22 cellular contexts compared by ENCODE assay signal in genomic region chr9:346114-346513, GRCh38.
A peak's percentile ranks its signal among the peaks of the same experiment; 100 is the strongest.
DNase-seq lines count a peak whose midpoint lies in the region; ATAC-seq and TF ChIP-seq lines count a peak whose summit lies in the region.
"Had no signal": no experiment of that assay in that cellular context is flagged by ENCODE, and none has a peak within 500 bp of the region (broad histone marks: within the 10 kb centered on the region; RNA-seq: fewer than 3 reads in every experiment).

No MANE protein-coding gene starts in this region.

- H3K9me3 Mint-ChIP-seq in glutamatergic neuron (ENCODE audit: unreplicated experiment) = no peaks in the 10 kb centered on the region
- H3K9me3 Mint-ChIP-seq: CD4-positive, alpha-beta memory T cell; naive thymus-derived CD4-positive, alpha-beta T cell had no signal

- H3K4me3 Mint-ChIP-seq in glutamatergic neuron (ENCODE audit: unreplicated experiment) = no peak overlapping the region
- H3K4me3 Mint-ChIP-seq: CD4-positive, alpha-beta memory T cell; naive thymus-derived CD4-positive, alpha-beta T cell had no signal

- POLR2A ChIA-PET in GM10248 (lab: Yijun Ruan, JAX) = no interaction called here

- H3K4me1 Mint-ChIP-seq in glutamatergic neuron (ENCODE audit: low read depth, unreplicated experiment) = peaks cover 13% of the 10 kb centered on the region

- no peak overlapping the region for H3K27ac Mint-ChIP-seq in glutamatergic neuron (ENCODE audit: unreplicated experiment)

- no peaks in the 10 kb centered on the region for H3K36me3 Mint-ChIP-seq in glutamatergic neuron (ENCODE audit: unreplicated experiment)

- CTCF ChIA-PET in GM10248 (lab: Yijun Ruan, JAX) = interaction anchor here (1.3 to 1.9 kb wide), 3 partner anchors 10 to 13 kb away, joined by 3 to 6 read pairs (median 6); no protein-coding TSS in a partner anchor

- DNase-seq in DMS 273 treated with DMSO at 0.1 percent for 48 hours (lab: John Stamatoyannopoulos, UW) (peak; percentile 6), NCI-H1694 (lab: John Stamatoyannopoulos, UW) (peak; percentile 37), glutamatergic neuron (peak; percentile 24), sciatic nerve (ENCODE audit: low spot score) (no peak), NCI-H2171 treated with DMSO at 0.1 percent for 48 hours (lab: John Stamatoyannopoulos, UW) (no peak), GM10248 (ENCODE audit: extremely low spot score) (no peak), ureter (ENCODE audit: low spot score) (no peak)
- DNase-seq: activated CD4-positive, alpha-beta T cell treated with anti-CD3 and anti-CD28 coated beads, Interleukin-2, amount 50 U/mL, for 1 hour; activated gamma-delta T cell treated with Interleukin-2 at 50 U/mL for 16 hours; amygdala; CD4-positive, alpha-beta memory T cell; dermis blood vessel endothelial cell; DMS79; Kasumi-1; naive thymus-derived CD4-positive, alpha-beta T cell; NCI-H1105; NCI-H526 treated with DMSO at 0.1 percent for 48 hours; SHP77; stimulated activated CD4-positive, alpha-beta T cell treated with anti-CD3 and anti-CD28 coated beads, Interleukin-2, amount 100 ng/mL, for 24 hours; stimulated activated naive CD4-positive, alpha-beta T cell; T-helper 1 cell; thyroid gland had no signal

- intact Hi-C loops in sciatic nerve (cut with DNase I) = no loop called here

- peak; percentile 28 for ATAC-seq in sciatic nerve
- ATAC-seq: naive thymus-derived CD4-positive, alpha-beta T cell had no signal

- H3K27me3 Mint-ChIP-seq in glutamatergic neuron (ENCODE audit: unreplicated experiment) = peaks cover 2% of the 10 kb centered on the region
- H3K27me3 Mint-ChIP-seq: CD4-positive, alpha-beta memory T cell; naive thymus-derived CD4-positive, alpha-beta T cell had no signal

- TF ChIP-seq CTCF in glutamatergic neuron (IDR thresholded peaks at IDR 0.05; ENCODE audit: partially characterized antibody, unreplicated experiment) (no peak), GM10248 (IDR thresholded peaks at IDR 0.05; ENCODE audit: control extremely low read depth, extremely low read depth, low read depth, missing control alignments) (no peak)

Comparison
In these comparisons a context has a peak if more than half of its experiments do, and no peak if none do; other contexts are left out.
1. DNase-seq: peak in DMS 273 treated with DMSO at 0.1 percent for 48 hours (single experiment), NCI-H1694 (single experiment) and glutamatergic neuron (single experiment); none in sciatic nerve (single experiment), NCI-H2171 treated with DMSO at 0.1 percent for 48 hours (single experiment), GM10248 (single experiment) and ureter (single experiment).